ENCODE assay signal across 1 cellular context in the genomic region with DNA sequence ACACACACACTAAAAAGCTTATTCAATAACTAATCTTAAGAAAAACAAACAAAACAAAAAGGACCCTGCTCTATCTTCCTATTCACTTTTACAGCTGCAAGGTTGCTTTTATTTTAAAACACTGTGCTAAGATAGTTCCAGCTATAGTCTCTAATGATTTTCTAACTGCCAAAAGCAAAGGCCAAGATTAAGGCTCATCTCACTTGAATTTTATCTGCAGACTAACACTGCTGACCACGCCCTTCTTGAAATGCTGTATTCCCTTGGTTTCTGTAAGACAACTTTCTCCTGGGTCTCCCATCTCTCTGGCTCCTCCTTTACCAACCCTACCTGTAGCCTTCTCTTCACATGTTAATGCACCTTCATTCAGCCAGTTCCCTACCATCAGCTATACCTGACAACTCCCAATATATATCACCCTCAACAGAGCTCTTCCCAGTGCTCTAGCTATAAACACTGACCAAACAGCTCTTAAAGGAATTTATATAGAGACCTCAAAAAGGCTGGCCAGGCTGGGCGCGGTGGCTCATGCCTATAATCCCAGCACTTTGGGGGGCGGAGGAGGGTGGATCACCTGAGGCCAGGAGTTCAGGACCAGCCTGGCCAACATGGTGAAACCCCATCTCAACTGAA.
TF ChIP-seq lines count a peak whose summit lies in the region.

No MANE protein-coding gene starts in this region.

TF ChIP-seq in K562, 482 proteins besides CTCF, POLR2A, EP300 and RAD21 (continued from another document):
- TF ChIP-seq, protein P1, sequence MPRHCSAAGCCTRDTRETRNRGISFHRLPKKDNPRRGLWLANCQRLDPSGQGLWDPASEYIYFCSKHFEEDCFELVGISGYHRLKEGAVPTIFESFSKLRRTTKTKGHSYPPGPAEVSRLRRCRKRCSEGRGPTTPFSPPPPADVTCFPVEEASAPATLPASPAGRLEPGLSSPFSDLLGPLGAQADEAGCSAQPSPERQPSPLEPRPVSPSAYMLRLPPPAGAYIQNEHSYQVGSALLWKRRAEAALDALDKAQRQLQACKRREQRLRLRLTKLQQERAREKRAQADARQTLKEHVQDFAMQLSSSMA (CRISPR knock-in tag; IDR thresholded peaks at IDR 0.05) = no peak
- TF ChIP-seq MEF2D (tag; conservative IDR thresholded peaks at IDR 0.05; ENCODE audit: low read depth) = no peak
- no peak for TF ChIP-seq POU5F1 (IDR thresholded peaks at IDR 0.05; ENCODE audit: borderline replicate concordance, low read depth, low read length, partially characterized antibody)
- peak; percentile 53; the same call in 1 of the 2 replicates for TF ChIP-seq SMARCA4 (IDR thresholded peaks at IDR 0.05)
- TF ChIP-seq, protein P2, sequence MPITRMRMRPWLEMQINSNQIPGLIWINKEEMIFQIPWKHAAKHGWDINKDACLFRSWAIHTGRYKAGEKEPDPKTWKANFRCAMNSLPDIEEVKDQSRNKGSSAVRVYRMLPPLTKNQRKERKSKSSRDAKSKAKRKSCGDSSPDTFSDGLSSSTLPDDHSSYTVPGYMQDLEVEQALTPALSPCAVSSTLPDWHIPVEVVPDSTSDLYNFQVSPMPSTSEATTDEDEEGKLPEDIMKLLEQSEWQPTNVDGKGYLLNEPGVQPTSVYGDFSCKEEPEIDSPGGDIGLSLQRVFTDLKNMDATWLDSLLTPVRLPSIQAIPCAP (CRISPR knock-in tag; IDR thresholded peaks at IDR 0.05; ENCODE audit: borderline replicate concordance) = no peak
- TF ChIP-seq, protein P3, sequence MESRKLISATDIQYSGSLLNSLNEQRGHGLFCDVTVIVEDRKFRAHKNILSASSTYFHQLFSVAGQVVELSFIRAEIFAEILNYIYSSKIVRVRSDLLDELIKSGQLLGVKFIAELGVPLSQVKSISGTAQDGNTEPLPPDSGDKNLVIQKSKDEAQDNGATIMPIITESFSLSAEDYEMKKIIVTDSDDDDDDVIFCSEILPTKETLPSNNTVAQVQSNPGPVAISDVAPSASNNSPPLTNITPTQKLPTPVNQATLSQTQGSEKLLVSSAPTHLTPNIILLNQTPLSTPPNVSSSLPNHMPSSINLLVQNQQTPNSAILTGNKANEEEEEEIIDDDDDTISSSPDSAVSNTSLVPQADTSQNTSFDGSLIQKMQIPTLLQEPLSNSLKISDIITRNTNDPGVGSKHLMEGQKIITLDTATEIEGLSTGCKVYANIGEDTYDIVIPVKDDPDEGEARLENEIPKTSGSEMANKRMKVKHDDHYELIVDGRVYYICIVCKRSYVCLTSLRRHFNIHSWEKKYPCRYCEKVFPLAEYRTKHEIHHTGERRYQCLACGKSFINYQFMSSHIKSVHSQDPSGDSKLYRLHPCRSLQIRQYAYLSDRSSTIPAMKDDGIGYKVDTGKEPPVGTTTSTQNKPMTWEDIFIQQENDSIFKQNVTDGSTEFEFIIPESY (CRISPR knock-in tag; IDR thresholded peaks at IDR 0.05) = no peak; the same call in 1 of the 2 replicates
- TF ChIP-seq, protein P4, sequence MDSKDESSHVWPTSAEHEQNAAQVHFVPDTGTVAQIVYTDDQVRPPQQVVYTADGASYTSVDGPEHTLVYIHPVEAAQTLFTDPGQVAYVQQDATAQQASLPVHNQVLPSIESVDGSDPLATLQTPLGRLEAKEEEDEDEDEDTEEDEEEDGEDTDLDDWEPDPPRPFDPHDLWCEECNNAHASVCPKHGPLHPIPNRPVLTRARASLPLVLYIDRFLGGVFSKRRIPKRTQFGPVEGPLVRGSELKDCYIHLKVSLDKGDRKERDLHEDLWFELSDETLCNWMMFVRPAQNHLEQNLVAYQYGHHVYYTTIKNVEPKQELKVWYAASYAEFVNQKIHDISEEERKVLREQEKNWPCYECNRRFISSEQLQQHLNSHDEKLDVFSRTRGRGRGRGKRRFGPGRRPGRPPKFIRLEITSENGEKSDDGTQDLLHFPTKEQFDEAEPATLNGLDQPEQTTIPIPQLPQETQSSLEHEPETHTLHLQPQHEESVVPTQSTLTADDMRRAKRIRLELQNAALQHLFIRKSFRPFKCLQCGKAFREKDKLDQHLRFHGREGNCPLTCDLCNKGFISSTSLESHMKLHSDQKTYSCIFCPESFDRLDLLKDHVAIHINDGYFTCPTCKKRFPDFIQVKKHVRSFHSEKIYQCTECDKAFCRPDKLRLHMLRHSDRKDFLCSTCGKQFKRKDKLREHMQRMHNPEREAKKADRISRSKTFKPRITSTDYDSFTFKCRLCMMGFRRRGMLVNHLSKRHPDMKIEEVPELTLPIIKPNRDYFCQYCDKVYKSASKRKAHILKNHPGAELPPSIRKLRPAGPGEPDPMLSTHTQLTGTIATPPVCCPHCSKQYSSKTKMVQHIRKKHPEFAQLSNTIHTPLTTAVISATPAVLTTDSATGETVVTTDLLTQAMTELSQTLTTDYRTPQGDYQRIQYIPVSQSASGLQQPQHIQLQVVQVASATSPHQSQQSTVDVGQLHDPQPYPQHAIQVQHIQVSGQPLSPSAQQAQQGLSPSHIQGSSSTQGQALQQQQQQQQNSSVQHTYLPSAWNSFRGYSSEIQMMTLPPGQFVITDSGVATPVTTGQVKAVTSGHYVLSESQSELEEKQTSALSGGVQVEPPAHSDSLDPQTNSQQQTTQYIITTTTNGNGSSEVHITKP (IDR thresholded peaks at IDR 0.05; ENCODE audit: partially characterized antibody) = no peak
- TF ChIP-seq, protein P5, sequence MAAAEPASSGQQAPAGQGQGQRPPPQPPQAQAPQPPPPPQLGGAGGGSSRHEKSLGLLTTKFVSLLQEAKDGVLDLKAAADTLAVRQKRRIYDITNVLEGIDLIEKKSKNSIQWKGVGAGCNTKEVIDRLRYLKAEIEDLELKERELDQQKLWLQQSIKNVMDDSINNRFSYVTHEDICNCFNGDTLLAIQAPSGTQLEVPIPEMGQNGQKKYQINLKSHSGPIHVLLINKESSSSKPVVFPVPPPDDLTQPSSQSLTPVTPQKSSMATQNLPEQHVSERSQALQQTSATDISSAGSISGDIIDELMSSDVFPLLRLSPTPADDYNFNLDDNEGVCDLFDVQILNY (CRISPR knock-in tag; IDR thresholded peaks at IDR 0.05) = no peak
- TF ChIP-seq CCNT2 (IDR thresholded peaks at IDR 0.05; ENCODE audit: borderline replicate concordance, extremely low read depth, insufficient read length, low read depth, low read length) = no peak
- TF ChIP-seq JUND (IDR thresholded peaks at IDR 0.05; ENCODE audit: borderline replicate concordance, low read depth, low read length) = 0 out of 2 replicates have a peak, but pooled peaks have one; percentile 22
- TF ChIP-seq JUND (tag; IDR thresholded peaks at IDR 0.05; ENCODE audit: borderline replicate concordance, low read depth, low read length) = no peak
- no peak for TF ChIP-seq BRD9 (IDR thresholded peaks at IDR 0.05; ENCODE audit: low read depth, partially characterized antibody)
- TF ChIP-seq DDX20 (tag; IDR thresholded peaks at IDR 0.05; ENCODE audit: low read depth) = no peak
- peak; percentile 70 for TF ChIP-seq ARID1B (IDR thresholded peaks at IDR 0.05)
- TF ChIP-seq RFX7 (CRISPR knock-in tag; IDR thresholded peaks at IDR 0.05) = no peak
- TF ChIP-seq RUNX1 (IDR thresholded peaks at IDR 0.05; ENCODE audit: low read depth) = no peak
- TF ChIP-seq TCF3 (CRISPR knock-in tag; IDR thresholded peaks at IDR 0.05) = peak; percentile 42; the same call in 1 of the 2 replicates
- TF ChIP-seq HOXB6 (CRISPR knock-in tag; IDR thresholded peaks at IDR 0.05; ENCODE audit: borderline replicate concordance) = no peak
- no peak for TF ChIP-seq JUN (IDR thresholded peaks at IDR 0.05; ENCODE audit: borderline replicate concordance, low read depth, low read length)
- TF ChIP-seq JUN (CRISPR knock-in tag; IDR thresholded peaks at IDR 0.05; ENCODE audit: borderline replicate concordance) = no peak
- TF ChIP-seq SUPT5H (IDR thresholded peaks at IDR 0.05) = no peak
- TF ChIP-seq PTTG1 (tag; IDR thresholded peaks at IDR 0.05; ENCODE audit: low read depth) = no peak
- 0 out of 2 replicates have a peak, but pooled peaks have one; percentile 20 for TF ChIP-seq EHMT2 (IDR thresholded peaks at IDR 0.05)
- TF ChIP-seq, protein P6, sequence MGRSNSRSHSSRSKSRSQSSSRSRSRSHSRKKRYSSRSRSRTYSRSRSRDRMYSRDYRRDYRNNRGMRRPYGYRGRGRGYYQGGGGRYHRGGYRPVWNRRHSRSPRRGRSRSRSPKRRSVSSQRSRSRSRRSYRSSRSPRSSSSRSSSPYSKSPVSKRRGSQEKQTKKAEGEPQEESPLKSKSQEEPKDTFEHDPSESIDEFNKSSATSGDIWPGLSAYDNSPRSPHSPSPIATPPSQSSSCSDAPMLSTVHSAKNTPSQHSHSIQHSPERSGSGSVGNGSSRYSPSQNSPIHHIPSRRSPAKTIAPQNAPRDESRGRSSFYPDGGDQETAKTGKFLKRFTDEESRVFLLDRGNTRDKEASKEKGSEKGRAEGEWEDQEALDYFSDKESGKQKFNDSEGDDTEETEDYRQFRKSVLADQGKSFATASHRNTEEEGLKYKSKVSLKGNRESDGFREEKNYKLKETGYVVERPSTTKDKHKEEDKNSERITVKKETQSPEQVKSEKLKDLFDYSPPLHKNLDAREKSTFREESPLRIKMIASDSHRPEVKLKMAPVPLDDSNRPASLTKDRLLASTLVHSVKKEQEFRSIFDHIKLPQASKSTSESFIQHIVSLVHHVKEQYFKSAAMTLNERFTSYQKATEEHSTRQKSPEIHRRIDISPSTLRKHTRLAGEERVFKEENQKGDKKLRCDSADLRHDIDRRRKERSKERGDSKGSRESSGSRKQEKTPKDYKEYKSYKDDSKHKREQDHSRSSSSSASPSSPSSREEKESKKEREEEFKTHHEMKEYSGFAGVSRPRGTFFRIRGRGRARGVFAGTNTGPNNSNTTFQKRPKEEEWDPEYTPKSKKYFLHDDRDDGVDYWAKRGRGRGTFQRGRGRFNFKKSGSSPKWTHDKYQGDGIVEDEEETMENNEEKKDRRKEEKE (IDR thresholded peaks at IDR 0.05; ENCODE audit: borderline replicate concordance in 1 of 2, control insufficient read depth in 1 of 2, low read depth in 2 of 2, low read length in 1 of 2) = no peak
- peak; percentile 55; the same call in 1 of the 2 replicates for TF ChIP-seq MYBL2 (IDR thresholded peaks at IDR 0.05; ENCODE audit: low read depth)
- TF ChIP-seq MYBL2 (CRISPR knock-in tag; IDR thresholded peaks at IDR 0.05; ENCODE audit: borderline replicate concordance) = no peak
- no peak for TF ChIP-seq PRPF4 (IDR thresholded peaks at IDR 0.05; ENCODE audit: insufficient read depth, low read depth, low read length, poor library complexity, severe bottlenecking)
- TF ChIP-seq, protein P7, sequence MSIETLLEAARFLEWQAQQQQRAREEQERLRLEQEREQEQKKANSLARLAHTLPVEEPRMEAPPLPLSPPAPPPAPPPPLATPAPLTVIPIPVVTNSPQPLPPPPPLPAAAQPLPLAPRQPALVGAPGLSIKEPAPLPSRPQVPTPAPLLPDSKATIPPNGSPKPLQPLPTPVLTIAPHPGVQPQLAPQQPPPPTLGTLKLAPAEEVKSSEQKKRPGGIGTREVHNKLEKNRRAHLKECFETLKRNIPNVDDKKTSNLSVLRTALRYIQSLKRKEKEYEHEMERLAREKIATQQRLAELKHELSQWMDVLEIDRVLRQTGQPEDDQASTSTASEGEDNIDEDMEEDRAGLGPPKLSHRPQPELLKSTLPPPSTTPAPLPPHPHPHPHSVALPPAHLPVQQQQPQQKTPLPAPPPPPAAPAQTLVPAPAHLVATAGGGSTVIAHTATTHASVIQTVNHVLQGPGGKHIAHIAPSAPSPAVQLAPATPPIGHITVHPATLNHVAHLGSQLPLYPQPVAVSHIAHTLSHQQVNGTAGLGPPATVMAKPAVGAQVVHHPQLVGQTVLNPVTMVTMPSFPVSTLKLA (conservative IDR thresholded peaks at IDR 0.05) = no peak
- no peak for TF ChIP-seq ZC3H4 (CRISPR knock-in tag; IDR thresholded peaks at IDR 0.05; ENCODE audit: borderline replicate concordance)
- TF ChIP-seq MEIS2 (IDR thresholded peaks at IDR 0.05; ENCODE audit: partially characterized antibody) = no peak
- peak; percentile 55 for TF ChIP-seq DPF2 (IDR thresholded peaks at IDR 0.05)
- TF ChIP-seq ZKSCAN3 (CRISPR knock-in tag; IDR thresholded peaks at IDR 0.05) = no peak
- TF ChIP-seq, protein P8, sequence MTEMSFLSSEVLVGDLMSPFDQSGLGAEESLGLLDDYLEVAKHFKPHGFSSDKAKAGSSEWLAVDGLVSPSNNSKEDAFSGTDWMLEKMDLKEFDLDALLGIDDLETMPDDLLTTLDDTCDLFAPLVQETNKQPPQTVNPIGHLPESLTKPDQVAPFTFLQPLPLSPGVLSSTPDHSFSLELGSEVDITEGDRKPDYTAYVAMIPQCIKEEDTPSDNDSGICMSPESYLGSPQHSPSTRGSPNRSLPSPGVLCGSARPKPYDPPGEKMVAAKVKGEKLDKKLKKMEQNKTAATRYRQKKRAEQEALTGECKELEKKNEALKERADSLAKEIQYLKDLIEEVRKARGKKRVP (CRISPR knock-in tag; IDR thresholded peaks at IDR 0.05) = no peak
- no peak; a peak in 1 of 4 replicates for TF ChIP-seq FOXK2 (conservative IDR thresholded peaks at IDR 0.05 in 1 of 2, IDR thresholded peaks at IDR 0.05 in 1 of 2; ENCODE audit: low read depth in 2 of 2)
- no peak for TF ChIP-seq FOXJ3 (CRISPR knock-in tag; IDR thresholded peaks at IDR 0.05)
- TF ChIP-seq PHF20 (IDR thresholded peaks at IDR 0.05; ENCODE audit: partially characterized antibody) = no peak
- TF ChIP-seq, protein P9, sequence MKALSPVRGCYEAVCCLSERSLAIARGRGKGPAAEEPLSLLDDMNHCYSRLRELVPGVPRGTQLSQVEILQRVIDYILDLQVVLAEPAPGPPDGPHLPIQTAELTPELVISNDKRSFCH (CRISPR knock-in tag; IDR thresholded peaks at IDR 0.05) = no peak
- TF ChIP-seq, protein P9 (tag; IDR thresholded peaks at IDR 0.05) = no peak
- no peak for TF ChIP-seq CREBBP (IDR thresholded peaks at IDR 0.05; ENCODE audit: low read depth, low read length)
- no peak for TF ChIP-seq TCF7L2 (IDR thresholded peaks at IDR 0.05; ENCODE audit: low read depth, low read length)
- peak; percentile 32; the same call in 1 of the 2 replicates for TF ChIP-seq ADNP (tag; IDR thresholded peaks at IDR 0.05)
- TF ChIP-seq BRD4 (IDR thresholded peaks at IDR 0.05) = no peak
- TF ChIP-seq, protein P10, sequence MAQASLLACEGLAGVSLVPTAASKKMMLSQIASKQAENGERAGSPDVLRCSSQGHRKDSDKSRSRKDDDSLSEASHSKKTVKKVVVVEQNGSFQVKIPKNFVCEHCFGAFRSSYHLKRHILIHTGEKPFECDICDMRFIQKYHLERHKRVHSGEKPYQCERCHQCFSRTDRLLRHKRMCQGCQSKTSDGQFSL (CRISPR knock-in tag; IDR thresholded peaks at IDR 0.05) = no peak
- TF ChIP-seq, protein P10 (tag; IDR thresholded peaks at IDR 0.05) = no peak
- TF ChIP-seq PHB2 (IDR thresholded peaks at IDR 0.05; ENCODE audit: low read depth) = 0 out of 2 replicates have a peak, but pooled peaks have one; percentile 11
- no peak for TF ChIP-seq ARHGAP35 (IDR thresholded peaks at IDR 0.05; ENCODE audit: partially characterized antibody)
- no peak for TF ChIP-seq ZNF23 (CRISPR knock-in tag; IDR thresholded peaks at IDR 0.05)
- TF ChIP-seq HSF4 (CRISPR knock-in tag; IDR thresholded peaks at IDR 0.05; ENCODE audit: borderline replicate concordance) = no peak
- no peak for TF ChIP-seq HCFC1 (IDR thresholded peaks at IDR 0.05; ENCODE audit: low read depth, low read length)
- no peak for TF ChIP-seq ZFP30 (CRISPR knock-in tag; IDR thresholded peaks at IDR 0.05; ENCODE audit: borderline replicate concordance)
- TF ChIP-seq ZNF12 (CRISPR knock-in tag; IDR thresholded peaks at IDR 0.05) = no peak
- peak in 1 of 2 experiments; percentile 62; a peak in 2 of 4 replicates for TF ChIP-seq RCOR1 (IDR thresholded peaks at IDR 0.05; ENCODE audit: borderline replicate concordance in 1 of 2, low read depth in 2 of 2, low read length in 2 of 2)
